Comparison of ENCODE assay signal across 11 cellular contexts in genomic region chr2:15732341-15733077, GRCh38.
DNase-seq lines count a peak whose midpoint lies in the region; ATAC-seq, FAIRE-seq and TF ChIP-seq lines count a peak whose summit lies in the region.
"Had no signal": no experiment of that assay in that cellular context is flagged by ENCODE, and none has a peak within 500 bp of the region (broad histone marks: within the 10 kb centered on the region; RNA-seq: fewer than 3 reads in every experiment).

No MANE protein-coding gene starts in this region.

- H3K27ac ChIP-seq in HepG2 (ENCODE audit: extremely low read length, insufficient read depth, low read length): no peak overlapping the region
- H3K27ac ChIP-seq in right lobe of liver: no peak overlapping the region
- no peak overlapping the region for H3K27ac ChIP-seq in WERI-Rb-1

- H3K9ac ChIP-seq in HepG2 (ENCODE audit: insufficient read depth, low read depth, low read length): no peak overlapping the region

- H3K79me2 ChIP-seq in HepG2 (ENCODE audit: insufficient read depth, low read length): no peaks in the 10 kb centered on the region

- TF ChIP-seq EP300 in HepG2 (IDR thresholded peaks at IDR 0.05; ENCODE audit: low read depth in 2 of 2, low read length in 2 of 2) (no peak), HepG2 (CRISPR knock-in tag; IDR thresholded peaks at IDR 0.05; ENCODE audit: borderline replicate concordance) (no peak)

- intact Hi-C loops in HepG2 (cut with micrococcal nuclease; ENCODE audit: unreplicated experiment) (no loop called here), right lobe of liver (cut with DNase I) (no loop called here)

- H3K4me3 ChIP-seq in HepG2 (replicated peaks in 1 of 3; ENCODE audit: insufficient read depth in 1 of 3, low read depth in 2 of 3, low read length in 3 of 3): no peak overlapping the region
- no peak overlapping the region for H3K4me3 ChIP-seq in right lobe of liver
- no peak overlapping the region for H3K4me3 ChIP-seq in WERI-Rb-1 (ENCODE audit: low read depth, low read length)
- H3K4me3 ChIP-seq: adrenal gland had no signal

- no peak for DNase-seq in HepG2 (ENCODE audit: low spot score)
- no peak for DNase-seq in right lobe of liver
- peak; percentile 26 for DNase-seq in MV-4-11 (lab: John Stamatoyannopoulos, UW)
- no peak for DNase-seq in WERI-Rb-1
- no peak for DNase-seq in activated CD4-positive, CD25-positive, alpha-beta regulatory T cell treated with anti-CD3 and anti-CD28 coated beads, Interleukin-2, amount 50 U/mL, for 72 hours
- DNase-seq in stimulated activated CD4-positive, alpha-beta T cell treated with anti-CD3 and anti-CD28 coated beads, Interleukin-12 subunit alpha, Interleukin-12 subunit beta, amount 100 ng/mL, for 4 hours: no peak
- no peak for DNase-seq in activated gamma-delta T cell treated with Interleukin-2 at 50 U/mL for 16 hours
- DNase-seq: NCI-H2171 had no signal

- H3K4me1 ChIP-seq in HepG2 (ENCODE audit: insufficient read depth, low read length) (peaks cover 38% of the 10 kb centered on the region), right lobe of liver (peaks cover 0 to 24% (median 0%) of the 10 kb centered on the region in 4 donors)

- no peak for TF ChIP-seq POLR2A in HepG2 (IDR thresholded peaks at IDR 0.05; ENCODE audit: insufficient read depth in 1 of 2, low read depth in 2 of 2, low read length in 2 of 2)
- TF ChIP-seq POLR2A in right lobe of liver (IDR thresholded peaks at IDR 0.05): no peak

- WGBS in HepG2 (ENCODE audit: low lambda C conversion rate): 42% methylated on average over 7 of the region's 7 CpGs
- 50% methylated on average over 3 of the region's 7 CpGs for WGBS in right lobe of liver (ENCODE audit: insufficient coverage, low coverage, low lambda C conversion rate, missing lambda C conversion rate)

- H2AFZ ChIP-seq in HepG2 (ENCODE audit: low read length): no peak overlapping the region

- no peak for TF ChIP-seq RAD21 in HepG2 (CRISPR knock-in tag; IDR thresholded peaks at IDR 0.05)

- ATAC-seq in HepG2: no peak
- no peak for ATAC-seq in right lobe of liver
- peak; percentile 95 for ATAC-seq in HG02852 (IDR thresholded peaks at IDR 0.05; ENCODE audit: unreplicated experiment)

- BruUV-seq in HepG2 (replicated peaks; lab: Mats Ljungman, UMichigan): no TSS peak

- in situ Hi-C loops in HepG2 (cut with HindIII; ENCODE audit: extremely low pct_ligation_motif_present, low pct_unique_long_range_greater_than_20kb): loop anchor here (25.0 kb wide), 1 partner anchor 95 kb away; no protein-coding TSS in a partner anchor

- H3K27me3 ChIP-seq in HepG2 (ENCODE audit: control insufficient read depth in 1 of 2, insufficient read depth in 2 of 2, low read length in 2 of 2) (peaks cover 5 to 66% of the 10 kb centered on the region in 2 experiments; a peak in 4 of 5 replicates), right lobe of liver (no peaks in the 10 kb centered on the region), WERI-Rb-1 (ENCODE audit: insufficient read depth, low read depth, severe bottlenecking) (no peaks in the 10 kb centered on the region)
- H3K27me3 ChIP-seq: adrenal gland had no signal

- POLR2A ChIA-PET in HepG2 (lab: Yijun Ruan, JAX): no interaction called here

- H3K36me3 ChIP-seq in HepG2 (replicated peaks in 1 of 2; ENCODE audit: control insufficient read depth in 1 of 2, insufficient read depth in 2 of 2, low read length in 2 of 2) (no peaks in the 10 kb centered on the region), right lobe of liver (no peaks in the 10 kb centered on the region), WERI-Rb-1 (no peaks in the 10 kb centered on the region)
- H3K36me3 ChIP-seq: adrenal gland had no signal

- FAIRE-seq in HepG2 (lab: Jason Lieb, UNC): no peak
- FAIRE-seq: A204.1 had no signal

- H3K9me3 ChIP-seq in HepG2 (ENCODE audit: low read length) (no peaks in the 10 kb centered on the region), right lobe of liver (no peaks in the 10 kb centered on the region), WERI-Rb-1 (ENCODE audit: severe bottlenecking) (no peaks in the 10 kb centered on the region)
- H3K9me3 ChIP-seq: adrenal gland had no signal

- no peak overlapping the region for H3K4me2 ChIP-seq in HepG2 (ENCODE audit: low read depth, low read length)

- 0 out of 2 replicates have a peak, but pooled peaks cover 3% of the 10 kb centered on the region for H4K20me1 ChIP-seq in HepG2 (ENCODE audit: insufficient read depth, low read length)

- CTCF ChIA-PET in HepG2 (lab: Yijun Ruan, JAX; ENCODE audit: low intra/inter-chr PET ratio, low total read pairs): no interaction called here

- TF ChIP-seq CTCF in HepG2 (CRISPR knock-in tag; IDR thresholded peaks at IDR 0.05): no peak
- TF ChIP-seq CTCF in right lobe of liver (IDR thresholded peaks at IDR 0.05): no peak
- TF ChIP-seq CTCF in WERI-Rb-1 (IDR thresholded peaks at IDR 0.05; ENCODE audit: low read depth, low read length): no peak

TF ChIP-seq in HepG2, 621 proteins besides CTCF, POLR2A, EP300 and RAD21:
- TF ChIP-seq, protein P1, sequence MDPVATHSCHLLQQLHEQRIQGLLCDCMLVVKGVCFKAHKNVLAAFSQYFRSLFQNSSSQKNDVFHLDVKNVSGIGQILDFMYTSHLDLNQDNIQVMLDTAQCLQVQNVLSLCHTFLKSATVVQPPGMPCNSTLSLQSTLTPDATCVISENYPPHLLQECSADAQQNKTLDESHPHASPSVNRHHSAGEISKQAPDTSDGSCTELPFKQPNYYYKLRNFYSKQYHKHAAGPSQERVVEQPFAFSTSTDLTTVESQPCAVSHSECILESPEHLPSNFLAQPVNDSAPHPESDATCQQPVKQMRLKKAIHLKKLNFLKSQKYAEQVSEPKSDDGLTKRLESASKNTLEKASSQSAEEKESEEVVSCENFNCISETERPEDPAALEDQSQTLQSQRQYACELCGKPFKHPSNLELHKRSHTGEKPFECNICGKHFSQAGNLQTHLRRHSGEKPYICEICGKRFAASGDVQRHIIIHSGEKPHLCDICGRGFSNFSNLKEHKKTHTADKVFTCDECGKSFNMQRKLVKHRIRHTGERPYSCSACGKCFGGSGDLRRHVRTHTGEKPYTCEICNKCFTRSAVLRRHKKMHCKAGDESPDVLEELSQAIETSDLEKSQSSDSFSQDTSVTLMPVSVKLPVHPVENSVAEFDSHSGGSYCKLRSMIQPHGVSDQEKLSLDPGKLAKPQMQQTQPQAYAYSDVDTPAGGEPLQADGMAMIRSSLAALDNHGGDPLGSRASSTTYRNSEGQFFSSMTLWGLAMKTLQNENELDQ (CRISPR knock-in tag; IDR thresholded peaks at IDR 0.05; ENCODE audit: borderline replicate concordance): no peak
- peak; percentile 47 for TF ChIP-seq ATF7 (IDR thresholded peaks at IDR 0.05)
- no peak for TF ChIP-seq ATF7 (CRISPR knock-in tag; IDR thresholded peaks at IDR 0.05)
- no peak for TF ChIP-seq ZNF124 (CRISPR knock-in tag; IDR thresholded peaks at IDR 0.05)
- TF ChIP-seq CEBPB (IDR thresholded peaks at IDR 0.05; ENCODE audit: borderline replicate concordance, low read depth, low read length): peak; percentile 62; the same call in 1 of the 2 replicates
